In the genomic region with DNA sequence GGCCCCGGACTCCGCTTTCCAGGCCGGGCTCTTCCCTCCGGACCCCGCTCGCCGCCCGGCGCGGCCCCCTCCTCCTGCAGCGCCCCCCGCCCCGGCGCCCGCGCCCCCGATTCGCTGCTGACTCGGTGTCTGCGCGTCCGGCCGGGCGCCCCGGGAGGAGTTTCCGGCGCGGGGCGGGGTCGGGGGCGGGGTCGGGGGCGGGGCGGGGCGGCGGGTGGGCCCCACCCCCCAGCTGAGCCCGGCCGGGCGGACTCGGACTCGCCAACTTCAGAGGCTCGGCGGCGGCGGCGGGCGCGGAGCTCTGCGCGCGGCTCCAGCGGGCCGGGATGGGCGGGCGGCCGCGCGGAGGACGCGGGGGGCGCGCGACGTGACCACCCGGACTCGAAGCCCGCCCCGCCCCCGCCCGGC, we compare ENCODE assay signal across 8 cellular contexts. TPM values are rescaled to one million over a fixed set of nuclear protein-coding genes. Genes with fewer than 3 reads are reported as not detected.
DNase-seq lines count a peak whose midpoint lies in the region; ATAC-seq and TF ChIP-seq lines count a peak whose summit lies in the region.

A gene with protein sequence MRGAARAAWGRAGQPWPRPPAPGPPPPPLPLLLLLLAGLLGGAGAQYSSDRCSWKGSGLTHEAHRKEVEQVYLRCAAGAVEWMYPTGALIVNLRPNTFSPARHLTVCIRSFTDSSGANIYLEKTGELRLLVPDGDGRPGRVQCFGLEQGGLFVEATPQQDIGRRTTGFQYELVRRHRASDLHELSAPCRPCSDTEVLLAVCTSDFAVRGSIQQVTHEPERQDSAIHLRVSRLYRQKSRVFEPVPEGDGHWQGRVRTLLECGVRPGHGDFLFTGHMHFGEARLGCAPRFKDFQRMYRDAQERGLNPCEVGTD (plus strand): TSS at position 270 of the 408 bp plus-strand sequence. CDS start 207 bp downstream, outside the sequence.

- no peak within 1 kb of the TSS for H3K27ac Mint-ChIP-seq in natural killer cell treated with Interleukin-12 subunit alpha and Interleukin-12 subunit beta and Interleukin-15 and Interleukin-18, amount 100 ng/mL, for 72 hours

- H3K27me3 Mint-ChIP-seq in natural killer cell treated with Interleukin-12 subunit alpha and Interleukin-12 subunit beta and Interleukin-15 and Interleukin-18, amount 100 ng/mL, for 72 hours: peaks cover 0 to 4% of the 10 kb centered on the region in 2 donors

- H3K36me3 Mint-ChIP-seq in natural killer cell treated with Interleukin-12 subunit alpha and Interleukin-12 subunit beta and Interleukin-15 and Interleukin-18, amount 100 ng/mL, for 72 hours: peaks cover 6% of the 10 kb centered on the region

- no peak for TF ChIP-seq EP300 in stomach (IDR thresholded peaks at IDR 0.05)

- intact Hi-C loops in stomach (cut with DNase I; ENCODE audit: low total_unique reads): no loop called here

- H3K9me3 Mint-ChIP-seq in natural killer cell treated with Interleukin-12 subunit alpha and Interleukin-12 subunit beta and Interleukin-15 and Interleukin-18, amount 100 ng/mL, for 72 hours: no peaks in the 10 kb centered on the region

- DNase-seq in Daoy (ENCODE audit: low read depth) (peak; percentile 82), HEK293T (ENCODE audit: extremely low spot score) (peak; percentile 95), OCI-M1 (lab: John Stamatoyannopoulos, UW) (peak; percentile 63), fibroblast of the conjunctiva (ENCODE audit: low read depth) (peak; percentile 26), stomach (peak; percentile 83), SHP77 treated with DMSO at 0.1 percent for 48 hours (lab: John Stamatoyannopoulos, UW) (no peak)
- peak; percentile 50 for DNase-seq in activated T-helper 9 cell treated with anti-CD3 and anti-CD28 coated beads, Interleukin-2, amount 50 U/mL, for 16 hours (ENCODE audit: low read depth)
- peak; percentile 86 for DNase-seq in natural killer cell treated with Interleukin-12 subunit alpha and Interleukin-12 subunit beta and Interleukin-15 and Interleukin-18, amount 100 ng/mL, for 72 hours (ENCODE audit: low spot score)

- no peak for TF ChIP-seq CTCF in stomach (IDR thresholded peaks at IDR 0.05)

- peak within 1 kb of the TSS; percentile 27 for H3K4me3 Mint-ChIP-seq in natural killer cell treated with Interleukin-12 subunit alpha and Interleukin-12 subunit beta and Interleukin-15 and Interleukin-18, amount 100 ng/mL, for 72 hours

- peak within 1 kb of the TSS; percentile 74 to 94 (median 86) for H3K27ac ChIP-seq in stomach

- H3K4me3 ChIP-seq in stomach: peak within 1 kb of the TSS; percentile 72 to 86 (median 80)

- no peak for TF ChIP-seq POLR2A in stomach (IDR thresholded peaks at IDR 0.05)

- no peaks in the 10 kb centered on the region for H3K9me3 ChIP-seq in stomach

- peak; percentile 48 to 73 for ATAC-seq in natural killer cell treated with Interleukin-12 subunit alpha and Interleukin-12 subunit beta and Interleukin-15 and Interleukin-18, amount 100 ng/mL, for 72 hours

- peaks cover 28 to 32% of the 10 kb centered on the region in 2 donors for H3K4me1 Mint-ChIP-seq in natural killer cell treated with Interleukin-12 subunit alpha and Interleukin-12 subunit beta and Interleukin-15 and Interleukin-18, amount 100 ng/mL, for 72 hours (ENCODE audit: low read depth in 2 of 2)

- H3K36me3 ChIP-seq in stomach: peaks cover 0 to under 1% (median 0%) of the 10 kb centered on the region in 4 donors

- POLR2A ChIA-PET in HEK293T (lab: Yijun Ruan, JAX): interaction anchor here (0.6 to 1.1 kb wide), 4 partner anchors 10 to 194 kb away, joined by 3 read pairs; no protein-coding TSS in a partner anchor

- CTCF ChIA-PET in HEK293T (lab: Yijun Ruan, JAX): no interaction called here

- 0 to 2% (median 1%) methylated on average over 1 to 68 of the region's 70 CpGs; no CpG with 5 or more reads in 1 of the 5 donors for WGBS in stomach, 5 donors

- H3K4me1 ChIP-seq in stomach: peaks cover 39 to 60% (median 54%) of the 10 kb centered on the region in 4 donors

- peaks cover 0 to 25% (median 0%) of the 10 kb centered on the region in 3 donors for H3K27me3 ChIP-seq in stomach

TF ChIP-seq in HEK293T, 16 proteins besides CTCF, POLR2A, EP300 and RAD21:
- TF ChIP-seq ELF4 (IDR thresholded peaks at IDR 0.05) (no peak), HDGF (IDR thresholded peaks at IDR 0.05; ENCODE audit: borderline replicate concordance) (no peak), ZNF384 (IDR thresholded peaks at IDR 0.05) (no peak), BHLHE40 (IDR thresholded peaks at IDR 0.05; ENCODE audit: borderline replicate concordance) (no peak), FOXK2 (IDR thresholded peaks at IDR 0.05) (no peak), LEF1 (IDR thresholded peaks at IDR 0.05; ENCODE audit: borderline replicate concordance) (no peak), SUZ12 (IDR thresholded peaks at IDR 0.05) (no peak), CTBP1 (IDR thresholded peaks at IDR 0.05; ENCODE audit: borderline replicate concordance) (no peak), FOXA1 (IDR thresholded peaks at IDR 0.05) (no peak), L3MBTL2 (conservative IDR thresholded peaks at IDR 0.05) (no peak)
- TF ChIP-seq, protein P1, sequence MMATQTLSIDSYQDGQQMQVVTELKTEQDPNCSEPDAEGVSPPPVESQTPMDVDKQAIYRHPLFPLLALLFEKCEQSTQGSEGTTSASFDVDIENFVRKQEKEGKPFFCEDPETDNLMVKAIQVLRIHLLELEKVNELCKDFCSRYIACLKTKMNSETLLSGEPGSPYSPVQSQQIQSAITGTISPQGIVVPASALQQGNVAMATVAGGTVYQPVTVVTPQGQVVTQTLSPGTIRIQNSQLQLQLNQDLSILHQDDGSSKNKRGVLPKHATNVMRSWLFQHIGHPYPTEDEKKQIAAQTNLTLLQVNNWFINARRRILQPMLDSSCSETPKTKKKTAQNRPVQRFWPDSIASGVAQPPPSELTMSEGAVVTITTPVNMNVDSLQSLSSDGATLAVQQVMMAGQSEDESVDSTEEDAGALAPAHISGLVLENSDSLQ (IDR thresholded peaks at IDR 0.05): no peak
TF ChIP-seq in HEK293T: peak in this region for 0.

RNA-seq across cellular contexts. Expression of the gene that starts here (rescaled TPM):
- 26.9 and 35.5 TPM in 2 replicates for total RNA-seq in Daoy (2014; rRNA removed; shearing (Covaris generic))
- total RNA-seq in natural killer cell treated with Interleukin-12 subunit alpha and Interleukin-12 subunit beta and Interleukin-15 and Interleukin-18, amount 100 ng/mL, for 72 hours: 100 to 1,000 TPM; 179 to 208 TPM
- 100 to 1,000 TPM in 2 of 5 donors, 10 to 100 TPM in 3; 25.7 to 452 (median 55.4) TPM for total RNA-seq in stomach
- 10 to 100 TPM; 29.3 to 49.1 (median 35.9) TPM for polyA plus RNA-seq in stomach
